8 cellular contexts compared by ENCODE assay signal in genomic region chr2:199979841-199980628, GRCh38. TPM values are rescaled to one million over a fixed set of nuclear protein-coding genes. Genes with fewer than 3 reads are reported as not detected.
DNase-seq lines count a peak whose midpoint lies in the region; ATAC-seq and TF ChIP-seq lines count a peak whose summit lies in the region.

No MANE protein-coding gene starts in this region.

- H3K4me3 ChIP-seq in GM23338: peak overlapping the region; percentile 25; the same call in 1 of the 2 replicates

- H3K4me2 ChIP-seq in GM23338: peak overlapping the region; percentile 37

- peak; percentile 85 to 99 for TF ChIP-seq CTCF in GM23338 (conservative IDR thresholded peaks at IDR 0.05; ENCODE audit: low read depth in 2 of 2)

- H3K79me2 ChIP-seq in GM23338 (replicated peaks; ENCODE audit: insufficient read depth): no peaks in the 10 kb centered on the region

- intact Hi-C loops in left colon (cut with DNase I, micrococcal nuclease): loop anchor here (2.0 to 10.0 kb wide), 3 partner anchors 495 to 725 kb away; no protein-coding TSS in a partner anchor

- peaks cover 5% of the 10 kb centered on the region; the same call in 2 of the 3 replicates for H3K36me3 Mint-ChIP-seq in GM23338 (ENCODE audit: low read depth)
- H3K36me3 Mint-ChIP-seq in central memory CD8-positive, alpha-beta T cell (ENCODE audit: insufficient read depth): peaks cover 3% of the 10 kb centered on the region

- peak overlapping the region; percentile 31; the same call in 2 of the 3 replicates for H3K4me3 Mint-ChIP-seq in GM23338
- H3K4me3 Mint-ChIP-seq in central memory CD8-positive, alpha-beta T cell: no peak overlapping the region

- H3K27ac ChIP-seq in GM23338 (ENCODE audit: low read depth): no peak overlapping the region

- H3K27me3 ChIP-seq in GM23338 (ENCODE audit: insufficient read depth): no peaks in the 10 kb centered on the region

- H4K20me1 ChIP-seq in GM23338 (replicated peaks; ENCODE audit: insufficient read depth): no peaks in the 10 kb centered on the region

- peak overlapping the region; percentile 1; the same call in 1 of the 2 replicates for H2AFZ ChIP-seq in GM23338

- peaks cover 8% of the 10 kb centered on the region; the same call in 1 of the 2 replicates for H3F3A ChIP-seq in GM23338 (replicated peaks; ENCODE audit: low read depth)

- in situ Hi-C loops in Caki2 (cut with HindIII; ENCODE audit: low pct_unique_long_range_greater_than_20kb, low sequenced_read_pairs): no loop called here

- peaks cover 29% of the 10 kb centered on the region for H3K4me1 ChIP-seq in GM23338 (ENCODE audit: insufficient read depth)

- peak; percentile 78 for ATAC-seq in GM23338
- no peak for ATAC-seq in central memory CD8-positive, alpha-beta T cell (replicated peaks; ENCODE audit: extremely low read depth, poor library complexity, severe bottlenecking)
- ATAC-seq in left colon: peak; percentile 49
- no peak for ATAC-seq in GM19467 (IDR thresholded peaks at IDR 0.05; ENCODE audit: unreplicated experiment)

- H3K4me1 Mint-ChIP-seq in GM23338: peaks cover 40% of the 10 kb centered on the region
- peaks cover 5% of the 10 kb centered on the region for H3K4me1 Mint-ChIP-seq in central memory CD8-positive, alpha-beta T cell

- no peaks in the 10 kb centered on the region for H3K9me2 ChIP-seq in GM23338 (ENCODE audit: insufficient read depth)

- DNase-seq in Caki2 (ENCODE audit: low read depth): peak; percentile 59
- peak; percentile 95 for DNase-seq in GM23338 (ENCODE audit: low spot score)
- DNase-seq in NCI-H2227 treated with DMSO at 0.1 percent for 48 hours (lab: John Stamatoyannopoulos, UW): peak; percentile 81
- peak; percentile 58 to 81 (median 71) for DNase-seq in activated CD4-positive, CD25-positive, alpha-beta regulatory T cell (lab: John Stamatoyannopoulos, UW)
- DNase-seq in central memory CD8-positive, alpha-beta T cell (ENCODE audit: low spot score in 2 of 2): peak; percentile 65 to 81
- peak; percentile 66 to 95 for DNase-seq in left colon
- peak; percentile 78 to 84 for DNase-seq in stimulated activated CD4-positive, alpha-beta T cell treated with anti-CD3 and anti-CD28 coated beads, Interleukin-1b, Interleukin-23, amount 100 ng/mL, for 4 hours (ENCODE audit: low read depth in 2 of 2)

- H3K9me3 Mint-ChIP-seq in GM23338: no peaks in the 10 kb centered on the region; the same call in 2 of the 3 replicates
- H3K9me3 Mint-ChIP-seq in central memory CD8-positive, alpha-beta T cell: no peaks in the 10 kb centered on the region

- peaks cover 2% of the 10 kb centered on the region for H3K27me3 Mint-ChIP-seq in GM23338 (ENCODE audit: insufficient read depth, low read depth, poor library complexity)
- H3K27me3 Mint-ChIP-seq in central memory CD8-positive, alpha-beta T cell: no peaks in the 10 kb centered on the region

- no peak overlapping the region for H3K27ac Mint-ChIP-seq in GM23338
- no peak overlapping the region for H3K27ac Mint-ChIP-seq in central memory CD8-positive, alpha-beta T cell (ENCODE audit: low read depth)

- H3K36me3 ChIP-seq in GM23338 (ENCODE audit: insufficient read depth): no peaks in the 10 kb centered on the region

TF ChIP-seq in GM23338, 12 proteins besides CTCF, POLR2A, EP300 and RAD21:
- no peak for TF ChIP-seq EZH2phosphoT487 (IDR thresholded peaks at IDR 0.05; ENCODE audit: unreplicated experiment)
- no peak for TF ChIP-seq STAT1 (IDR thresholded peaks at IDR 0.05; ENCODE audit: unreplicated experiment)
- 0 out of 2 replicates have a peak, but pooled peaks have one; percentile 14 for TF ChIP-seq CREB1 (CRISPR knock-in tag; IDR thresholded peaks at IDR 0.05; ENCODE audit: low read depth)
- TF ChIP-seq ZNF462 (CRISPR knock-in tag; IDR thresholded peaks at IDR 0.05): no peak

RNA-seq across cellular contexts. Expression of gene MAIP1, which starts 24.7 kb away (rescaled TPM):
- 22.1 and 32.5 TPM in 2 replicates for total RNA-seq in Caki2 (2014; rRNA removed; shearing (Covaris generic); ENCODE audit: low replicate concordance)
- 36.0 and 59.0 TPM in 2 replicates for total RNA-seq in GM23338 (2014; rRNA removed; shearing (Covaris generic))
- polyA plus RNA-seq in GM23338 (2016; fragmentation: Nextera tagmentation; extraction: Ambion mirVana): 34.0 and 41.9 TPM in 2 replicates
- total RNA-seq in left colon: 10 to 100 TPM; 25.4 to 27.2 TPM

RNA-seq across cellular contexts. Expression of gene TYW5, which starts 24.7 kb away (rescaled TPM):
- total RNA-seq in Caki2 (2014; rRNA removed; shearing (Covaris generic); ENCODE audit: low replicate concordance): 5.9 and 9.2 TPM in 2 replicates
- total RNA-seq in GM23338 (2014; rRNA removed; shearing (Covaris generic)): 18.4 and 19.6 TPM in 2 replicates
- polyA plus RNA-seq in GM23338 (2016; fragmentation: Nextera tagmentation; extraction: Ambion mirVana): 10.6 and 12.4 TPM in 2 replicates
- 1 to 10 TPM; 6.0 to 7.5 TPM for total RNA-seq in left colon

Comparison
In these comparisons a context has a peak if more than half of its experiments do, and no peak if none do; other contexts are left out.
1. ATAC-seq: peak in GM23338 (single experiment) and left colon (single experiment); none in central memory CD8-positive, alpha-beta T cell (single experiment) and GM19467 (single experiment).
2. Peak in every context shown above with its lines, with median percentiles within 50 percentile points of each other: DNase-seq.